Comparison of ENCODE assay signal across 8 cellular contexts in genomic region chr1:112396668-112397025, GRCh38. TPM values are rescaled to one million over a fixed set of nuclear protein-coding genes. Genes with fewer than 3 reads are reported as not detected.
A peak's percentile ranks its signal among the peaks of the same experiment; 100 is the strongest.
DNase-seq lines count a peak whose midpoint lies in the region; ATAC-seq and TF ChIP-seq lines count a peak whose summit lies in the region.

No MANE protein-coding gene starts in this region.

- H3K9me3 ChIP-seq in DND-41 (ENCODE audit: insufficient read depth, low read length, severe bottlenecking) (no peaks in the 10 kb centered on the region), MM.1S (replicated peaks; ENCODE audit: insufficient read depth, low read length) (no peaks in the 10 kb centered on the region), muscle layer of colon (ENCODE audit: low read length) (no peaks in the 10 kb centered on the region)

- peak overlapping the region; percentile 89 for H2AFZ ChIP-seq in DND-41 (ENCODE audit: low read depth, low read length)
- H2AFZ ChIP-seq in MM.1S (ENCODE audit: low read length) = peak overlapping the region; percentile 82

- no peaks in the 10 kb centered on the region for H3F3A ChIP-seq in MM.1S (ENCODE audit: insufficient read depth, low read length)

- H3K27me3 ChIP-seq in DND-41 (ENCODE audit: insufficient read depth, low read length, poor library complexity) (no peaks in the 10 kb centered on the region), MM.1S (replicated peaks; ENCODE audit: insufficient read depth, low read length) (no peaks in the 10 kb centered on the region), muscle layer of colon (ENCODE audit: control insufficient read depth in 1 of 2, insufficient read depth in 2 of 2, low read length in 2 of 2) (no peaks in the 10 kb centered on the region)

- peaks cover 20% of the 10 kb centered on the region for H3K4me1 ChIP-seq in DND-41 (ENCODE audit: insufficient read depth, low read length)
- no peaks in the 10 kb centered on the region for H3K4me1 ChIP-seq in MM.1S (ENCODE audit: low read length)
- peaks cover 38% of the 10 kb centered on the region for H3K4me1 ChIP-seq in muscle layer of colon (ENCODE audit: insufficient read depth, low read length)

- H4K20me1 ChIP-seq in DND-41 (ENCODE audit: insufficient read depth, low read length) = no peaks in the 10 kb centered on the region
- no peaks in the 10 kb centered on the region for H4K20me1 ChIP-seq in MM.1S (ENCODE audit: insufficient read depth, low read length)

- H3K9ac ChIP-seq in DND-41 (ENCODE audit: low read depth, low read length) = peak overlapping the region; percentile 60
- peak overlapping the region; percentile 17; the same call in 1 of the 2 replicates for H3K9ac ChIP-seq in MM.1S (ENCODE audit: low read length)
- H3K9ac ChIP-seq in muscle layer of colon (ENCODE audit: low read length) = peak overlapping the region; percentile 82

- H3K27ac ChIP-seq in DND-41 (ENCODE audit: low read length) = peak overlapping the region; percentile 74; the same call in 1 of the 2 replicates
- H3K27ac ChIP-seq in MM.1S (ENCODE audit: low read length) = no peak overlapping the region
- H3K27ac ChIP-seq in muscle layer of colon (ENCODE audit: low read depth, low read length) = peak overlapping the region; percentile 97

- H3K79me2 ChIP-seq in DND-41 (ENCODE audit: insufficient read depth, low read length) (peaks cover 15% of the 10 kb centered on the region), MM.1S (ENCODE audit: low read length) (no peaks in the 10 kb centered on the region)

- H3K4me3 ChIP-seq in DND-41 (ENCODE audit: low read depth in 1 of 2, low read length in 2 of 2) (peak overlapping the region; percentile 77 to 84; a peak in 3 of 4 replicates), MM.1S (ENCODE audit: low read length) (peak overlapping the region; percentile 76), muscle layer of colon (ENCODE audit: low read depth in 1 of 2, low read length in 2 of 2) (peak overlapping the region; percentile 75 to 92)

- H3K36me3 ChIP-seq in DND-41 (ENCODE audit: insufficient read depth, low read length) (no peaks in the 10 kb centered on the region), MM.1S (replicated peaks; ENCODE audit: insufficient read depth, low read length) (no peaks in the 10 kb centered on the region), muscle layer of colon (ENCODE audit: insufficient read depth, low read length) (no peaks in the 10 kb centered on the region)

- H3K4me2 ChIP-seq in DND-41 (ENCODE audit: insufficient read depth, low read length) (peak overlapping the region; percentile 96), MM.1S (ENCODE audit: low read depth, low read length) (peak overlapping the region; percentile 70; the same call in 1 of the 2 replicates)

- H3K9me2 ChIP-seq in MM.1S (replicated peaks; ENCODE audit: insufficient read depth, low read length) = no peaks in the 10 kb centered on the region

- ATAC-seq in DND-41 (ENCODE audit: insufficient read depth, low read depth) = 0 out of 3 replicates have a peak, but pooled peaks have one; percentile 3
- ATAC-seq in HG03159 (IDR thresholded peaks at IDR 0.05; ENCODE audit: unreplicated experiment) = no peak
- no peak for ATAC-seq in GM21423 (IDR thresholded peaks at IDR 0.05; ENCODE audit: unreplicated experiment)
- no peak for ATAC-seq in GM21717 (IDR thresholded peaks at IDR 0.05; ENCODE audit: unreplicated experiment)

- no peak for TF ChIP-seq CTCF in DND-41 (IDR thresholded peaks at IDR 0.05; ENCODE audit: borderline replicate concordance, extremely low read depth, low read length, poor library complexity, severe bottlenecking)
- no peak for TF ChIP-seq CTCF in MM.1S (IDR thresholded peaks at IDR 0.05; ENCODE audit: low read length)

- no peak for DNase-seq in DND-41
- DNase-seq in MM.1S = no peak
- peak; percentile 23 for DNase-seq in cerebellum (ENCODE audit: low spot score)
- DNase-seq in globus pallidus (ENCODE audit: low spot score) = no peak

RNA-seq across cellular contexts. Expression of gene CTTNBP2NL, which starts 0.6 kb away (rescaled TPM):
- 27.8 TPM for total RNA-seq in cerebellum

Comparison
In these comparisons a context has a peak if more than half of its experiments do, and no peak if none do; other contexts are left out.
1. H3K9ac ChIP-seq: peak in every context shown above with its lines; median percentile 82 in muscle layer of colon; 60 in DND-41; 17 in MM.1S.